15 cellular contexts compared by ENCODE assay signal in genomic region chr11:75537740-75538139, GRCh38. TPM values are rescaled to one million over a fixed set of nuclear protein-coding genes. Genes with fewer than 3 reads are reported as not detected.
DNase-seq lines count a peak whose midpoint lies in the region; ATAC-seq, FAIRE-seq and TF ChIP-seq lines count a peak whose summit lies in the region.
"Had no signal": no experiment of that assay in that cellular context is flagged by ENCODE, and none has a peak within 500 bp of the region (broad histone marks: within the 10 kb centered on the region; RNA-seq: fewer than 3 reads in every experiment).

No MANE protein-coding gene starts in this region.

- no peak for ATAC-seq in activated T-cell treated with anti-CD3 and anti-CD28 coated beads, Interleukin-2, amount 50 U/mL, for 72 hours (replicated peaks in 1 of 2)
- ATAC-seq in HG02852 (IDR thresholded peaks at IDR 0.05; ENCODE audit: unreplicated experiment) (peak; percentile 8), GM18907 (IDR thresholded peaks at IDR 0.05; ENCODE audit: unreplicated experiment) (no peak)
- ATAC-seq in stimulated activated naive B cell treated with anti-CD40 and anti-IgM and Interleukin-4, amounts not matched to agents 10 μg/mL and 1 μg/mL and 100 μg/mL, for 72 hours (replicated peaks): no peak

- no peak for TF ChIP-seq POLR2A in H54 (IDR thresholded peaks at IDR 0.05; ENCODE audit: low read depth, low read length)

- H3K36me3 Mint-ChIP-seq in activated T-cell treated with anti-CD3 and anti-CD28 coated beads, Interleukin-2, amount 50 U/mL, for 72 hours (ENCODE audit: insufficient read depth in 2 of 2): no peaks in the 10 kb centered on the region
- H3K36me3 Mint-ChIP-seq in activated T-helper 2 cell treated with anti-CD3 and anti-CD28 coated beads, Interferon-gamma antibody, Interleukin-2, Interleukin-4, amounts not matched to agents 10 μg/mL and 5 μg/mL and 100 μg/mL, durations not matched to agents 14 hours and 24 hours and 36 hours (ENCODE audit: low read depth): no peaks in the 10 kb centered on the region
- H3K36me3 Mint-ChIP-seq in stimulated activated naive B cell treated with anti-CD40 and anti-IgM and Interleukin-4, amounts not matched to agents 10 μg/mL and 1 μg/mL and 100 μg/mL, for 72 hours: no peaks in the 10 kb centered on the region
- H3K36me3 Mint-ChIP-seq: activated naive CD4-positive, alpha-beta T cell treated with anti-CD3 and anti-CD28 coated beads, Interleukin-2, amount 10 ng/mL, durations not matched to agents 7 days and 5 days; neural progenitor cell had no signal

- H3K4me1 Mint-ChIP-seq in activated T-cell treated with anti-CD3 and anti-CD28 coated beads, Interleukin-2, amount 50 U/mL, for 72 hours (ENCODE audit: low read depth): peaks cover 32% of the 10 kb centered on the region
- H3K4me1 Mint-ChIP-seq in activated T-helper 2 cell treated with anti-CD3 and anti-CD28 coated beads, Interferon-gamma antibody, Interleukin-2, Interleukin-4, amounts not matched to agents 10 μg/mL and 5 μg/mL and 100 μg/mL, durations not matched to agents 14 hours and 24 hours and 36 hours (ENCODE audit: low read depth): peaks cover 34% of the 10 kb centered on the region
- H3K4me1 Mint-ChIP-seq in stimulated activated naive B cell treated with anti-CD40 and anti-IgM and Interleukin-4, amounts not matched to agents 10 μg/mL and 1 μg/mL and 100 μg/mL, for 72 hours: peaks cover 25 to 34% of the 10 kb centered on the region in 2 donors

- no peaks in the 10 kb centered on the region for H3K9me3 Mint-ChIP-seq in activated T-cell treated with anti-CD3 and anti-CD28 coated beads, Interleukin-2, amount 50 U/mL, for 72 hours
- no peaks in the 10 kb centered on the region for H3K9me3 Mint-ChIP-seq in activated T-helper 2 cell treated with anti-CD3 and anti-CD28 coated beads, Interferon-gamma antibody, Interleukin-2, Interleukin-4, amounts not matched to agents 10 μg/mL and 5 μg/mL and 100 μg/mL, durations not matched to agents 14 hours and 24 hours and 36 hours
- no peaks in the 10 kb centered on the region for H3K9me3 Mint-ChIP-seq in stimulated activated naive B cell treated with anti-CD40 and anti-IgM and Interleukin-4, amounts not matched to agents 10 μg/mL and 1 μg/mL and 100 μg/mL, for 72 hours
- H3K9me3 Mint-ChIP-seq: activated naive CD4-positive, alpha-beta T cell treated with anti-CD3 and anti-CD28 coated beads, Interleukin-2, amount 10 ng/mL, durations not matched to agents 7 days and 5 days; neural progenitor cell had no signal

- no peak for DNase-seq in activated T-cell treated with anti-CD3 and anti-CD28 coated beads, Interleukin-2, amount 50 U/mL, for 72 hours
- DNase-seq in activated T-cell treated with anti-CD3 and anti-CD28 coated beads, Interleukin-2, amount 50 U/mL, for 48 hours: no peak
- DNase-seq in activated T-helper 2 cell treated with anti-CD3 and anti-CD28 coated beads, Interferon-gamma antibody, Interleukin-2, Interleukin-4, amounts not matched to agents 10 μg/mL and 5 μg/mL and 100 μg/mL, durations not matched to agents 14 hours and 24 hours and 36 hours (ENCODE audit: low spot score): no peak
- no peak for DNase-seq in stimulated activated naive B cell treated with anti-CD40 and anti-IgM and Interleukin-4, amounts not matched to agents 10 μg/mL and 1 μg/mL and 100 μg/mL, for 72 hours
- no peak for DNase-seq in H54 (ENCODE audit: insufficient read length, low spot score)
- DNase-seq in NCI-H446 treated with DMSO at 0.1 percent for 48 hours (lab: John Stamatoyannopoulos, UW): no peak
- DNase-seq: NCI-H1436 treated with DMSO at 0.1 percent for 48 hours, NCI-H82, retina, uterus had no signal

- H3K27me3 Mint-ChIP-seq in activated T-cell treated with anti-CD3 and anti-CD28 coated beads, Interleukin-2, amount 50 U/mL, for 72 hours (ENCODE audit: low read depth): peaks cover 7% of the 10 kb centered on the region
- no peaks in the 10 kb centered on the region for H3K27me3 Mint-ChIP-seq in activated T-helper 2 cell treated with anti-CD3 and anti-CD28 coated beads, Interferon-gamma antibody, Interleukin-2, Interleukin-4, amounts not matched to agents 10 μg/mL and 5 μg/mL and 100 μg/mL, durations not matched to agents 14 hours and 24 hours and 36 hours (ENCODE audit: low read depth)
- H3K27me3 Mint-ChIP-seq in stimulated activated naive B cell treated with anti-CD40 and anti-IgM and Interleukin-4, amounts not matched to agents 10 μg/mL and 1 μg/mL and 100 μg/mL, for 72 hours: peaks cover 4 to 12% of the 10 kb centered on the region in 2 donors

- peak overlapping the region in 1 of 2 donors; percentile 33 for H3K4me3 Mint-ChIP-seq in activated T-cell treated with anti-CD3 and anti-CD28 coated beads, Interleukin-2, amount 50 U/mL, for 72 hours
- H3K4me3 Mint-ChIP-seq in activated T-helper 2 cell treated with anti-CD3 and anti-CD28 coated beads, Interferon-gamma antibody, Interleukin-2, Interleukin-4, amounts not matched to agents 10 μg/mL and 5 μg/mL and 100 μg/mL, durations not matched to agents 14 hours and 24 hours and 36 hours (ENCODE audit: low read depth): no peak overlapping the region
- H3K4me3 Mint-ChIP-seq in stimulated activated naive B cell treated with anti-CD40 and anti-IgM and Interleukin-4, amounts not matched to agents 10 μg/mL and 1 μg/mL and 100 μg/mL, for 72 hours: no peak overlapping the region
- H3K4me3 Mint-ChIP-seq: activated naive CD4-positive, alpha-beta T cell treated with anti-CD3 and anti-CD28 coated beads, Interleukin-2, amount 10 ng/mL, durations not matched to agents 7 days and 5 days; neural progenitor cell had no signal

- peak overlapping the region; percentile 31 for H3K27ac Mint-ChIP-seq in activated T-cell treated with anti-CD3 and anti-CD28 coated beads, Interleukin-2, amount 50 U/mL, for 72 hours
- peak overlapping the region; percentile 20 for H3K27ac Mint-ChIP-seq in activated T-helper 2 cell treated with anti-CD3 and anti-CD28 coated beads, Interferon-gamma antibody, Interleukin-2, Interleukin-4, amounts not matched to agents 10 μg/mL and 5 μg/mL and 100 μg/mL, durations not matched to agents 14 hours and 24 hours and 36 hours
- peak overlapping the region; percentile 48 for H3K27ac Mint-ChIP-seq in stimulated activated naive B cell treated with anti-CD40 and anti-IgM and Interleukin-4, amounts not matched to agents 10 μg/mL and 1 μg/mL and 100 μg/mL, for 72 hours
- H3K27ac Mint-ChIP-seq: neural progenitor cell had no signal

- no peak for FAIRE-seq in H54 (lab: Jason Lieb, UNC)
- FAIRE-seq: islet of Langerhans had no signal

- intact Hi-C loops in activated T-helper 2 cell treated with anti-CD3 and anti-CD28 coated beads, Interferon-gamma antibody, Interleukin-2, Interleukin-4, amounts not matched to agents 10 μg/mL and 5 μg/mL and 100 μg/mL, durations not matched to agents 14 hours and 24 hours and 36 hours (cut with micrococcal nuclease): loop anchor here (10.0 kb wide), 2 partner anchors 263 to 393 kb away; no protein-coding TSS in a partner anchor

RNA-seq across cellular contexts. Expression of gene GDPD5, which starts 12.0 kb away (rescaled TPM):
- 10 to 100 TPM; 16.9 to 29.5 TPM for total RNA-seq in activated T-cell treated with anti-CD3 and anti-CD28 coated beads, Interleukin-2, amount 50 U/mL, for 72 hours
- 11.0 and 14.9 TPM in 2 replicates for total RNA-seq in activated T-helper 2 cell treated with anti-CD3 and anti-CD28 coated beads, Interferon-gamma antibody, Interleukin-2, Interleukin-4, amounts not matched to agents 10 μg/mL and 5 μg/mL and 100 μg/mL, durations not matched to agents 14 hours and 24 hours and 36 hours

RNA-seq across cellular contexts. Expression of gene SERPINH1, which starts 24.3 kb away (rescaled TPM):
- 10 to 100 TPM; 17.3 to 20.4 TPM for total RNA-seq in activated T-cell treated with anti-CD3 and anti-CD28 coated beads, Interleukin-2, amount 50 U/mL, for 72 hours
- 23.8 and 23.9 TPM in 2 replicates for total RNA-seq in activated T-helper 2 cell treated with anti-CD3 and anti-CD28 coated beads, Interferon-gamma antibody, Interleukin-2, Interleukin-4, amounts not matched to agents 10 μg/mL and 5 μg/mL and 100 μg/mL, durations not matched to agents 14 hours and 24 hours and 36 hours
